Comparison of ENCODE assay signal across 9 cellular contexts in genomic region chr20:58233881-58234528, GRCh38. TPM values are rescaled to one million over a fixed set of nuclear protein-coding genes. Genes with fewer than 3 reads are reported as not detected.
A peak's percentile ranks its signal among the peaks of the same experiment; 100 is the strongest.
DNase-seq lines count a peak whose midpoint lies in the region; ATAC-seq and TF ChIP-seq lines count a peak whose summit lies in the region.
"Had no signal": no experiment of that assay in that cellular context is flagged by ENCODE, and none has a peak within 500 bp of the region (broad histone marks: within the 10 kb centered on the region; RNA-seq: fewer than 3 reads in every experiment).

No MANE protein-coding gene starts in this region.

- no peak overlapping the region for H3K4ac ChIP-seq in mesendoderm (ENCODE audit: low read depth, low read length)

- POLR2A ChIA-PET in PC-9 (lab: Charles Lee; ENCODE audit: unreplicated experiment): no interaction called here

- H3K79me2 ChIP-seq in PC-9 (ENCODE audit: low read depth) (no peaks in the 10 kb centered on the region), mesendoderm (ENCODE audit: control insufficient read depth, insufficient read depth, low read length) (no peaks in the 10 kb centered on the region)

- H3K4me2 ChIP-seq in PC-9: no peak overlapping the region
- no peak overlapping the region for H3K4me2 ChIP-seq in mesendoderm (ENCODE audit: low read length)

- H2AFZ ChIP-seq in PC-9: no peak overlapping the region

- H3K27ac ChIP-seq in PC-9: no peak overlapping the region
- H3K27ac ChIP-seq in mesendoderm (ENCODE audit: low read depth, low read length): no peak overlapping the region

- no peak overlapping the region for H2BK5ac ChIP-seq in mesendoderm (ENCODE audit: low read length)

- in situ Hi-C loops in astrocyte of the spinal cord (cut with HindIII; ENCODE audit: low sequenced_read_pairs): loop anchor here (25.0 kb wide), 2 partner anchors 428 to 603 kb away; partner anchors contain the start of gene STX16

- no peak overlapping the region for H3K18ac ChIP-seq in mesendoderm (ENCODE audit: low read length)

- H3K27me3 ChIP-seq in PC-9 (ENCODE audit: insufficient read depth, low read depth): no peaks in the 10 kb centered on the region
- H3K27me3 ChIP-seq in mesendoderm (ENCODE audit: insufficient read depth, low read length, poor library complexity): no peaks in the 10 kb centered on the region

- no peak overlapping the region for H3K23ac ChIP-seq in mesendoderm (ENCODE audit: low read length)

- H3K4me3 ChIP-seq in GM12864 (ENCODE audit: low read depth, low read length) (no peak overlapping the region), PC-9 (no peak overlapping the region), astrocyte of the spinal cord (ENCODE audit: low read depth, low read length) (no peak overlapping the region), mesendoderm (ENCODE audit: low read length) (no peak overlapping the region)

- no peak overlapping the region for H3K56ac ChIP-seq in mesendoderm (ENCODE audit: low read length)

- DNase-seq in GM12864 (ENCODE audit: low read depth) (no peak), PC-9 (peak in 1 of 2 experiments; percentile 37), astrocyte of the spinal cord (ENCODE audit: low read depth, low spot score) (no peak), mesendoderm (peak; percentile 62)

- H3K4me1 ChIP-seq in PC-9 (replicated peaks; ENCODE audit: insufficient read depth) (peaks cover 8% of the 10 kb centered on the region; the same call in 1 of the 2 replicates), mesendoderm (ENCODE audit: control insufficient read depth, low read depth, low read length) (no peaks in the 10 kb centered on the region)

- intact Hi-C loops in PC-9 (cut with micrococcal nuclease; ENCODE audit: unreplicated experiment): loop anchor here (10.0 kb wide), 2 partner anchors 601 to 631 kb away; no protein-coding TSS in a partner anchor

- no peaks in the 10 kb centered on the region for H3K36me3 ChIP-seq in PC-9 (ENCODE audit: low read depth)
- H3K36me3 ChIP-seq in mesendoderm (ENCODE audit: control insufficient read depth, insufficient read depth, low read length): no peaks in the 10 kb centered on the region

- no peak overlapping the region for H4K8ac ChIP-seq in mesendoderm (ENCODE audit: low read depth, low read length)

- H3K9me2 ChIP-seq in PC-9 (ENCODE audit: insufficient read depth): no peaks in the 10 kb centered on the region

- peaks cover 7% of the 10 kb centered on the region; the same call in 1 of the 2 replicates for H3F3A ChIP-seq in PC-9 (ENCODE audit: insufficient read depth, low read depth)

- H4K5ac ChIP-seq in mesendoderm (ENCODE audit: low read length): no peak overlapping the region

- ATAC-seq in GM18867 (IDR thresholded peaks at IDR 0.05; ENCODE audit: unreplicated experiment): no peak
- ATAC-seq in HG03280 (IDR thresholded peaks at IDR 0.05; ENCODE audit: unreplicated experiment): no peak
- no peak for ATAC-seq in GM21367 (IDR thresholded peaks at IDR 0.05; ENCODE audit: unreplicated experiment)
- ATAC-seq in HG02884 (IDR thresholded peaks at IDR 0.05; ENCODE audit: unreplicated experiment): no peak

- CTCF ChIA-PET in PC-9 (lab: Charles Lee): interaction anchor here (0.5 to 0.7 kb wide), 4 partner anchors 11 to 199 kb away, joined by 3 to 4 read pairs (median 3); no protein-coding TSS in a partner anchor

- no peaks in the 10 kb centered on the region for H3K79me1 ChIP-seq in mesendoderm (ENCODE audit: low read length)

- no CpG with 5 or more reads among the region's 8 CpGs for WGBS in mesendoderm (ENCODE audit: extremely low coverage, insufficient coverage, low lambda C conversion rate)

- TF ChIP-seq CTCF in GM12864 (IDR thresholded peaks at IDR 0.05; ENCODE audit: low read depth, low read length, missing control alignments) (peak; percentile 78), PC-9 (conservative IDR thresholded peaks at IDR 0.05) (peak; percentile 89), astrocyte of the spinal cord (IDR thresholded peaks at IDR 0.05; ENCODE audit: low read depth, low read length) (peak; percentile 86)

- H2BK120ac ChIP-seq in mesendoderm (ENCODE audit: low read depth, low read length): no peak overlapping the region

- H4K20me1 ChIP-seq in PC-9 (ENCODE audit: insufficient read depth): no peaks in the 10 kb centered on the region

- no peak overlapping the region for H3K9ac ChIP-seq in mesendoderm (ENCODE audit: low read length)

- no peak overlapping the region for H2BK15ac ChIP-seq in mesendoderm (replicated peaks; ENCODE audit: low read depth)

- BruUV-seq in PC-9 (replicated peaks; lab: Mats Ljungman, UMichigan): no TSS peak

- H3K9me3 ChIP-seq in PC-9 (ENCODE audit: insufficient read depth, low read depth): no peaks in the 10 kb centered on the region

- no peak overlapping the region for H2AK5ac ChIP-seq in mesendoderm (ENCODE audit: low read length)

RNA-seq across cellular contexts. Expression of gene ANKRD60, which starts 5.6 kb away (rescaled TPM):
- total RNA-seq in PC-9 (2021): not detected in 2 replicates
- polyA plus RNA-seq in mesendoderm (2013, experiment 1 of 2): not detected
- polyA plus RNA-seq in mesendoderm (2013, experiment 2 of 2): not detected
- total RNA-seq: T-helper 1 cell treated with Interleukin-12 subunit alpha and Interleukin-12 subunit beta and Interleukin-4 antibody, amounts not matched to agents 30 ng/mL and 1 ng/mL, for 36 hours had no signal
